ENCODE assay signal across 21 cellular contexts in genomic region chr3:149315694-149316093, GRCh38. TPM values are rescaled to one million over a fixed set of nuclear protein-coding genes. Genes with fewer than 3 reads are reported as not detected.
DNase-seq lines count a peak whose midpoint lies in the region; ATAC-seq and TF ChIP-seq lines count a peak whose summit lies in the region.
"Had no signal": no experiment of that assay in that cellular context is flagged by ENCODE, and none has a peak within 500 bp of the region (broad histone marks: within the 10 kb centered on the region; RNA-seq: fewer than 3 reads in every experiment).

No MANE protein-coding gene starts in this region.

- no peak for DNase-seq in PC-9
- DNase-seq in fibroblast of the aortic adventitia (ENCODE audit: low read depth): peak; percentile 18
- DNase-seq in omental fat pad (ENCODE audit: low spot score): no peak
- no peak for DNase-seq in foreskin keratinocyte
- no peak for DNase-seq in ascending aorta (ENCODE audit: low spot score in 2 of 2)
- DNase-seq in GM19240 (ENCODE audit: insufficient read length, low spot score): no peak
- DNase-seq: activated CD4-positive, alpha-beta T cell treated with anti-CD3 and anti-CD28 coated beads for 4 hours; C1 segment of cervical spinal cord; H9; hypothalamus; NCI-H1436; NCI-H526; retina; stimulated activated CD8-positive, alpha-beta memory T cell treated with anti-CD3 and anti-CD28 coated beads, Interleukin-4, amount 100 ng/mL, for 48 hours; T-helper 1 cell had no signal

- TF ChIP-seq CTCF in PC-9 (conservative IDR thresholded peaks at IDR 0.05) (no peak), fibroblast of the aortic adventitia (IDR thresholded peaks at IDR 0.05; ENCODE audit: insufficient read depth, low read length) (no peak), omental fat pad (IDR thresholded peaks at IDR 0.05) (no peak), foreskin keratinocyte (conservative IDR thresholded peaks at IDR 0.05) (no peak), ascending aorta (IDR thresholded peaks at IDR 0.05) (no peak)

- CTCF ChIA-PET in PC-9 (lab: Charles Lee): no interaction called here

- ATAC-seq in omental fat pad (ENCODE audit: low FRiP score) (peak; percentile 17), foreskin keratinocyte (no peak), HG02763 (IDR thresholded peaks at IDR 0.05; ENCODE audit: unreplicated experiment) (no peak)

- no peak overlapping the region for H3K4me3 ChIP-seq in ACC112 (ENCODE audit: low read depth, low read length)
- no peak overlapping the region for H3K4me3 ChIP-seq in PC-9
- H3K4me3 ChIP-seq in fibroblast of the aortic adventitia (ENCODE audit: low read depth, low read length): no peak overlapping the region
- H3K4me3 ChIP-seq in ascending aorta: no peak overlapping the region
- H3K4me3 ChIP-seq: MG63, neural progenitor cell had no signal

- no peaks in the 10 kb centered on the region; the same call in 1 of the 2 replicates for H3K9me3 ChIP-seq in PC-9 (ENCODE audit: insufficient read depth, low read depth)
- no peaks in the 10 kb centered on the region for H3K9me3 ChIP-seq in ascending aorta

- intact Hi-C loops in PC-9 (cut with micrococcal nuclease; ENCODE audit: unreplicated experiment) (loop anchor here (1.0 to 2.0 kb wide), 2 partner anchors 15 to 25 kb away; no protein-coding TSS in a partner anchor), ascending aorta (cut with DNase I) (no loop called here)

- H2AFZ ChIP-seq in ACC112 (ENCODE audit: low read length, unreplicated experiment) (peak overlapping the region; percentile 87), PC-9 (no peak overlapping the region; the same call in 1 of the 2 replicates)
- H2AFZ ChIP-seq: neural progenitor cell had no signal

- H3K27ac ChIP-seq in ACC112 (ENCODE audit: low read depth, low read length) (peak overlapping the region; percentile 73), PC-9 (peak overlapping the region; percentile 73), foreskin keratinocyte (no peak overlapping the region), ascending aorta (peak overlapping the region in 1 of 2 donors; percentile 41)
- H3K27ac ChIP-seq: neural progenitor cell had no signal

- no peaks in the 10 kb centered on the region for H3K27me3 ChIP-seq in ACC112 (ENCODE audit: insufficient read depth, low read length)
- H3K27me3 ChIP-seq in PC-9 (ENCODE audit: insufficient read depth, low read depth): no peaks in the 10 kb centered on the region
- H3K27me3 ChIP-seq in foreskin keratinocyte: no peaks in the 10 kb centered on the region
- H3K27me3 ChIP-seq in ascending aorta: no peaks in the 10 kb centered on the region
- H3K27me3 ChIP-seq: MG63, neural progenitor cell had no signal

- H3K79me2 ChIP-seq in ACC112 (ENCODE audit: control insufficient read depth, insufficient read depth, low read length, unreplicated experiment): no peaks in the 10 kb centered on the region
- H3K79me2 ChIP-seq in PC-9 (ENCODE audit: low read depth): no peaks in the 10 kb centered on the region

- peaks cover 8% of the 10 kb centered on the region for H3F3A ChIP-seq in PC-9 (ENCODE audit: insufficient read depth, low read depth)

- H3K9me2 ChIP-seq in PC-9 (ENCODE audit: insufficient read depth): no peaks in the 10 kb centered on the region

- BruUV-seq in PC-9 (replicated peaks; lab: Mats Ljungman, UMichigan): no TSS peak

- H4K20me1 ChIP-seq in PC-9 (ENCODE audit: insufficient read depth): no peaks in the 10 kb centered on the region

- H3K4me1 ChIP-seq in ACC112 (ENCODE audit: control insufficient read depth, insufficient read depth, low read length, unreplicated experiment): peaks cover 28% of the 10 kb centered on the region
- H3K4me1 ChIP-seq in PC-9 (replicated peaks; ENCODE audit: insufficient read depth): peaks cover 38% of the 10 kb centered on the region
- peaks cover under 1% of the 10 kb centered on the region for H3K4me1 ChIP-seq in foreskin keratinocyte
- peaks cover 0 to 14% of the 10 kb centered on the region in 2 donors for H3K4me1 ChIP-seq in ascending aorta
- H3K4me1 ChIP-seq: neural progenitor cell had no signal

- peak overlapping the region; percentile 35; the same call in 1 of the 2 replicates for H3K4me2 ChIP-seq in PC-9
- H3K4me2 ChIP-seq: neural progenitor cell had no signal

- POLR2A ChIA-PET in PC-9 (lab: Charles Lee; ENCODE audit: unreplicated experiment): interaction anchor here (0.6 to 1.3 kb wide), 3 partner anchors 37 to 266 kb away, joined by 3 to 6 read pairs (median 3); no protein-coding TSS in a partner anchor

- H3K36me3 ChIP-seq in ACC112 (ENCODE audit: insufficient read depth, low read length) (no peaks in the 10 kb centered on the region), PC-9 (ENCODE audit: low read depth) (no peaks in the 10 kb centered on the region), ascending aorta (no peaks in the 10 kb centered on the region)
- H3K36me3 ChIP-seq: MG63, neural progenitor cell had no signal

RNA-seq across cellular contexts. Expression of gene TM4SF18, which starts 17.7 kb away (rescaled TPM):
- total RNA-seq in PC-9 (2021) (not detected in 2 replicates), fibroblast of the aortic adventitia (ENCODE audit: low replicate concordance) (0.27 and 1.3 TPM in 2 replicates), omental fat pad (10 to 100 TPM; 11.3 to 81.5 (median 20.5) TPM), foreskin keratinocyte (not detected in 2 replicates), ascending aorta (6.2 TPM)
- not detected in 2 replicates for polyA plus RNA-seq in foreskin keratinocyte
- total RNA-seq: kidney epithelial cell had no signal
- polyA plus RNA-seq: IgD-negative memory B cell had no signal
